In the genomic region with DNA sequence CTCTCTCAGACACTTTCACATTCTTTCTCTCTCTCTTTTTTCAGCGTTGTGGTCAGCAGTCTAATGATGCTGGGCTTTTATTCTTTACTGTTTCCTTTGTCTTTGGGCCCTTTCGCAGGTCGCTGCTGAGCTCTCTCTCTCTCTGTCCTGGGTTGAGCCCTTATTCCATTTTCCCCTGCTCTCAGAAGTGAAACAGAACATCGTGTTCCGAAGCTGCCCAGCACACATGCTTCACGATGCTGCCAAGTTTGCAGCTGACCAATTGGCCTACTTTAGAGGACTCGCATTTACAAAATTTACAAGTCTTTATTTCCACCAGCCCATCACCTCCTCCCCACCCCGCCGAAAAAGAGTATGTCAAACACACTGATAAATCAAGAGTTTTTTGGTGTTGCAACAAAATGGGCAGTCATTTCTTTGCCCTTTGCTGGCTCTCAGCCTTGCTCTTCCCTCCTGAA, we compare ENCODE assay signal across 11 cellular contexts. TPM values are rescaled to one million over a fixed set of nuclear protein-coding genes. Genes with fewer than 3 reads are reported as not detected.
DNase-seq lines count a peak whose midpoint lies in the region; ATAC-seq and TF ChIP-seq lines count a peak whose summit lies in the region.
"Had no signal": no experiment of that assay in that cellular context is flagged by ENCODE, and none has a peak within 500 bp of the region (broad histone marks: within the 10 kb centered on the region; RNA-seq: fewer than 3 reads in every experiment).

No MANE protein-coding gene starts in this region.

- H3K4me1 Mint-ChIP-seq in activated CD4-positive, alpha-beta memory T cell treated with anti-CD3 and anti-CD28 coated beads, Interleukin-2, amount 10 ng/mL, durations not matched to agents 7 days and 5 days: no peaks in the 10 kb centered on the region
- H3K4me1 Mint-ChIP-seq: activated naive CD8-positive, alpha-beta T cell treated with anti-CD3 and anti-CD28 coated beads for 36 hours had no signal

- WGBS in ectodermal cell, 2 experiments: 37 to 38% methylated on average over 9 of the region's 9 CpGs
- WGBS in right lobe of liver (ENCODE audit: insufficient coverage, low coverage, low lambda C conversion rate, missing lambda C conversion rate): 18% methylated on average over 9 of the region's 9 CpGs
- 66 to 81% (median 73%) methylated on average over 9 of the region's 9 CpGs for WGBS in spleen, 5 donors

- H3K27ac Mint-ChIP-seq in activated CD4-positive, alpha-beta memory T cell treated with anti-CD3 and anti-CD28 coated beads, Interleukin-2, amount 10 ng/mL, durations not matched to agents 7 days and 5 days: no peak overlapping the region
- H3K27ac Mint-ChIP-seq: activated naive CD8-positive, alpha-beta T cell treated with anti-CD3 and anti-CD28 coated beads for 36 hours had no signal

- H3K36me3 ChIP-seq in ectodermal cell (ENCODE audit: control insufficient read depth, insufficient read depth, low read length) (no peaks in the 10 kb centered on the region), right lobe of liver (no peaks in the 10 kb centered on the region), spleen (no peaks in the 10 kb centered on the region)

- ATAC-seq in right lobe of liver: peak; percentile 72 to 86 (median 78)
- no peak for ATAC-seq in HG02798 (IDR thresholded peaks at IDR 0.05; ENCODE audit: poor library complexity, unreplicated experiment)

- H3K27ac ChIP-seq in ectodermal cell (ENCODE audit: insufficient read depth, low read depth, low read length, poor library complexity, severe bottlenecking) (peak overlapping the region; percentile 28), right lobe of liver (peak overlapping the region; percentile 0 to 86 (median 74)), spleen (peak overlapping the region in 3 of 8 donors; percentile 37 to 55 (median 50))

- H3K9me3 Mint-ChIP-seq in activated CD4-positive, alpha-beta memory T cell treated with anti-CD3 and anti-CD28 coated beads, Interleukin-2, amount 10 ng/mL, durations not matched to agents 7 days and 5 days: no peaks in the 10 kb centered on the region
- H3K9me3 Mint-ChIP-seq: activated naive CD8-positive, alpha-beta T cell treated with anti-CD3 and anti-CD28 coated beads for 36 hours had no signal

- H3K4me3 ChIP-seq in ectodermal cell (ENCODE audit: insufficient read depth, low read depth, low read length) (no peak overlapping the region), right lobe of liver (peak overlapping the region in 1 of 3 donors; percentile 12), skeletal muscle cell (ENCODE audit: low read depth, low read length) (no peak overlapping the region), spleen (no peak overlapping the region)

- DNase-seq in GM04503 (ENCODE audit: low read depth) (peak; percentile 10), right lobe of liver (peak; percentile 34 to 92 (median 83)), skeletal muscle cell (ENCODE audit: low read depth) (peak; percentile 89), GOT3 (lab: John Stamatoyannopoulos, UW) (no peak), spleen (no peak)
- DNase-seq in activated CD4-positive, alpha-beta memory T cell treated with anti-CD3 and anti-CD28 coated beads, Interleukin-2, amount 10 ng/mL, durations not matched to agents 7 days and 5 days: no peak
- DNase-seq: activated naive CD8-positive, alpha-beta T cell treated with anti-CD3 and anti-CD28 coated beads for 36 hours; KG1; stimulated activated CD4-positive, alpha-beta T cell treated with anti-CD3 and anti-CD28 coated beads, Interleukin-2, amount 100 ng/mL, for 48 hours had no signal

- H3K4me3 Mint-ChIP-seq in activated CD4-positive, alpha-beta memory T cell treated with anti-CD3 and anti-CD28 coated beads, Interleukin-2, amount 10 ng/mL, durations not matched to agents 7 days and 5 days: no peak overlapping the region
- H3K4me3 Mint-ChIP-seq: activated naive CD8-positive, alpha-beta T cell treated with anti-CD3 and anti-CD28 coated beads for 36 hours had no signal

- H3K36me3 Mint-ChIP-seq in activated CD4-positive, alpha-beta memory T cell treated with anti-CD3 and anti-CD28 coated beads, Interleukin-2, amount 10 ng/mL, durations not matched to agents 7 days and 5 days (ENCODE audit: low read depth): no peaks in the 10 kb centered on the region
- H3K36me3 Mint-ChIP-seq: activated naive CD8-positive, alpha-beta T cell treated with anti-CD3 and anti-CD28 coated beads for 36 hours had no signal

- no peaks in the 10 kb centered on the region for H3K27me3 Mint-ChIP-seq in activated CD4-positive, alpha-beta memory T cell treated with anti-CD3 and anti-CD28 coated beads, Interleukin-2, amount 10 ng/mL, durations not matched to agents 7 days and 5 days
- H3K27me3 Mint-ChIP-seq: activated naive CD8-positive, alpha-beta T cell treated with anti-CD3 and anti-CD28 coated beads for 36 hours had no signal

- TF ChIP-seq CTCF in right lobe of liver (IDR thresholded peaks at IDR 0.05) (no peak), spleen (IDR thresholded peaks at IDR 0.05 in 8 of 11, conservative IDR thresholded peaks at IDR 0.05 in 3 of 11) (no peak)

- H3K27me3 ChIP-seq in ectodermal cell (ENCODE audit: control insufficient read depth, insufficient read depth, low read length, poor library complexity, severe bottlenecking): no peaks in the 10 kb centered on the region
- no peaks in the 10 kb centered on the region for H3K27me3 ChIP-seq in right lobe of liver
- H3K27me3 ChIP-seq in spleen (replicated peaks in 1 of 7): no peaks in the 10 kb centered on the region

- CTCF ChIA-PET in activated CD4-positive, alpha-beta memory T cell treated with anti-CD3 and anti-CD28 coated beads, Interleukin-2, amount 10 ng/mL, durations not matched to agents 7 days and 5 days (lab: Charles Lee): no interaction called here

- peak; percentile 53 for TF ChIP-seq POLR2A in right lobe of liver (IDR thresholded peaks at IDR 0.05)
- TF ChIP-seq POLR2A in spleen (IDR thresholded peaks at IDR 0.05): no peak

- POLR2A ChIA-PET in activated CD4-positive, alpha-beta memory T cell treated with anti-CD3 and anti-CD28 coated beads, Interleukin-2, amount 10 ng/mL, durations not matched to agents 7 days and 5 days (lab: Charles Lee): no interaction called here

- H3K4me1 ChIP-seq in ectodermal cell (ENCODE audit: control insufficient read depth, insufficient read depth, low read length) (peaks cover 27% of the 10 kb centered on the region), right lobe of liver (peaks cover 0 to 54% (median 15%) of the 10 kb centered on the region in 4 donors), spleen (peaks cover 0 to 10% (median 0%) of the 10 kb centered on the region in 6 donors)

- H3K9me3 ChIP-seq in ectodermal cell (ENCODE audit: control insufficient read depth, low read length) (no peaks in the 10 kb centered on the region), right lobe of liver (no peaks in the 10 kb centered on the region), spleen (no peaks in the 10 kb centered on the region)

- intact Hi-C loops in right lobe of liver (cut with DNase I) (no loop called here), spleen (cut with DNase I; ENCODE audit: low total_unique reads) (loop anchor here (10.0 kb wide), 1 partner anchor 46 kb away; no protein-coding TSS in a partner anchor)

RNA-seq across cellular contexts. Expression of gene PIK3R1, which starts 44.4 kb away (rescaled TPM):
- polyA plus RNA-seq in ectodermal cell (2013, experiment 1 of 4): 23.8 TPM
- polyA plus RNA-seq in ectodermal cell (2013, experiment 2 of 4): 25.4 TPM
- polyA plus RNA-seq in ectodermal cell (2013, experiment 3 of 4): 18.8 TPM
- 17.3 TPM for polyA plus RNA-seq in ectodermal cell (2013, experiment 4 of 4)
- total RNA-seq in right lobe of liver (100 to 1,000 TPM in 2 of 6 experiments, 10 to 100 TPM in 4; 36.3 to 173 (median 72.8) TPM), spleen (100 to 1,000 TPM in 5 of 7 donors, 10 to 100 TPM in 2; 72.7 to 200 (median 123) TPM)
- total RNA-seq in activated CD4-positive, alpha-beta memory T cell treated with anti-CD3 and anti-CD28 coated beads, Interleukin-2, amount 10 ng/mL, durations not matched to agents 7 days and 5 days: 10 to 100 TPM; 83.1 to 86.4 TPM
- 10 to 100 TPM in 1 of 3 donors, 1 to 10 TPM in 2; 4.9 to 15.1 (median 7.6) TPM for polyA plus RNA-seq in spleen

Comparison
In these comparisons a context has a peak if more than half of its experiments do, and no peak if none do; other contexts are left out.
1. DNase-seq: peak in GM04503 (single experiment), right lobe of liver (3 of 3) and skeletal muscle cell (single experiment); none in activated CD4-positive, alpha-beta memory T cell treated with anti-CD3 and anti-CD28 coated beads, Interleukin-2, amount 10 ng/mL, durations not matched to agents 7 days and 5 days (single experiment), GOT3 (single experiment) and spleen (single experiment).